In the genomic region with DNA sequence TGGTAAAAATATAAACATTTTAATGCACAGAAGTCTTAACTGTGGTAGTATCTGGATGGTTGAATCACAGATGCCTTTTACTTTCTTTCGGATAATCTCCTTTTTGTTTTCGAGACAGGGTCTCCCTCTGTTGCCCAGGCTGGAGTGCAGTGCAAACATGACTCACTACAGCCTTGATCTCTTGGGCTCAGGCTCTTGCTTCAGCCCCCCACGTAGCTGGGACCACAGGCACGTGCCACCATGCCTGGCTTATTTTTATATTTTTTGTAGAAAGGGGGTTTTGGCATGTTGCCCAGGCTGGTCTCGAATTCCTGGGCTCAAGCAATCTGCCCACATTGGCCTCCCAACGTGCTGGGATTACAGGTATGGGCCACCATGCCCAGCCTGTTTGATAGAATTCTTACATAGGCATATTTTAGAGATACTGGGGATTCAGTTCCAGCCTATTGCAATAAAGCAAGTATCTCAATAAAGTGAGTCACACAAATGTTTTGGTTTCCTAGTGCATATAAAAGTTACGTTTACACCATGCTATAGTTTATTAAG, we compare ENCODE assay signal across 13 cellular contexts. TPM values are rescaled to one million over a fixed set of nuclear protein-coding genes. Genes with fewer than 3 reads are reported as not detected.
A peak's percentile ranks its signal among the peaks of the same experiment; 100 is the strongest.
DNase-seq lines count a peak whose midpoint lies in the region; ATAC-seq, FAIRE-seq and TF ChIP-seq lines count a peak whose summit lies in the region.
"Had no signal": no experiment of that assay in that cellular context is flagged by ENCODE, and none has a peak within 500 bp of the region (broad histone marks: within the 10 kb centered on the region; RNA-seq: fewer than 3 reads in every experiment).

No MANE protein-coding gene starts in this region.

- FAIRE-seq in HepG2 (lab: Jason Lieb, UNC): no peak
- FAIRE-seq: G401.6 had no signal

- TF ChIP-seq RAD21 in HepG2 (CRISPR knock-in tag; IDR thresholded peaks at IDR 0.05): no peak

- POLR2A ChIA-PET in HepG2 (lab: Yijun Ruan, JAX): no interaction called here

- ATAC-seq in HepG2 (peak; percentile 75; the same call in 2 of the 3 replicates), right lobe of liver (no peak), GM21528 (IDR thresholded peaks at IDR 0.05; ENCODE audit: low FRiP score, unreplicated experiment) (no peak)
- ATAC-seq: CD8-positive, alpha-beta T cell had no signal

- H3K79me2 ChIP-seq in HepG2 (ENCODE audit: insufficient read depth, low read length): no peaks in the 10 kb centered on the region

- CTCF ChIA-PET in HepG2 (lab: Yijun Ruan, JAX; ENCODE audit: low intra/inter-chr PET ratio, low total read pairs): no interaction called here

- H3K9ac ChIP-seq in HepG2 (ENCODE audit: insufficient read depth, low read depth, low read length): no peak overlapping the region

- in situ Hi-C loops in HepG2 (cut with HindIII; ENCODE audit: extremely low pct_ligation_motif_present, low pct_unique_long_range_greater_than_20kb): no loop called here

- no TSS peak for BruUV-seq in HepG2 (replicated peaks; lab: Mats Ljungman, UMichigan)

- H2AFZ ChIP-seq in HepG2 (ENCODE audit: low read length): no peak overlapping the region
- H2AFZ ChIP-seq: GM23338 had no signal

- H3K36me3 ChIP-seq in HepG2 (replicated peaks in 1 of 2; ENCODE audit: control insufficient read depth in 1 of 2, insufficient read depth in 2 of 2, low read length in 2 of 2) (no peaks in the 10 kb centered on the region), right lobe of liver (no peaks in the 10 kb centered on the region)

- H3K27me3 ChIP-seq in HepG2 (ENCODE audit: control insufficient read depth in 1 of 2, insufficient read depth in 2 of 2, low read length in 2 of 2) (0 out of 5 replicates have a peak, but pooled peaks cover 0 to 5% of the 10 kb centered on the region in 2 experiments), right lobe of liver (no peaks in the 10 kb centered on the region)

- H3K4me1 ChIP-seq in HepG2 (ENCODE audit: insufficient read depth, low read length) (peaks cover 12% of the 10 kb centered on the region), right lobe of liver (no peaks in the 10 kb centered on the region)

- WGBS in HepG2 (ENCODE audit: low lambda C conversion rate): 7% methylated on average over 7 of the region's 7 CpGs
- WGBS in right lobe of liver (ENCODE audit: insufficient coverage, low coverage, low lambda C conversion rate, missing lambda C conversion rate): 57% methylated on average over 5 of the region's 7 CpGs

- intact Hi-C loops in HepG2 (cut with micrococcal nuclease; ENCODE audit: unreplicated experiment) (no loop called here), right lobe of liver (cut with DNase I) (no loop called here)

- H3K4me2 ChIP-seq in HepG2 (ENCODE audit: low read depth, low read length): no peak overlapping the region
- H3K4me2 ChIP-seq: GM23338 had no signal

- TF ChIP-seq EP300 in HepG2 (IDR thresholded peaks at IDR 0.05; ENCODE audit: low read depth in 2 of 2, low read length in 2 of 2) (no peak), HepG2 (CRISPR knock-in tag; IDR thresholded peaks at IDR 0.05; ENCODE audit: borderline replicate concordance) (no peak)

- no peaks in the 10 kb centered on the region for H4K20me1 ChIP-seq in HepG2 (ENCODE audit: insufficient read depth, low read length)

- DNase-seq in HepG2 (ENCODE audit: low spot score) (peak; percentile 36), right lobe of liver (no peak), HK-2 (ENCODE audit: unreplicated experiment) (peak; percentile 21), RPMI7951 (ENCODE audit: low read depth) (peak; percentile 4), amniotic stem cell (lab: John Stamatoyannopoulos, UW) (no peak), amygdala (lab: John Stamatoyannopoulos, UW) (no peak)
- DNase-seq: CD8-positive, alpha-beta T cell; COR-L47 had no signal

- TF ChIP-seq CTCF in HepG2 (CRISPR knock-in tag; IDR thresholded peaks at IDR 0.05) (no peak), right lobe of liver (IDR thresholded peaks at IDR 0.05) (no peak)

- H3K4me3 ChIP-seq in HepG2 (replicated peaks in 1 of 3; ENCODE audit: insufficient read depth in 1 of 3, low read depth in 2 of 3, low read length in 3 of 3): no peak overlapping the region
- H3K4me3 ChIP-seq in right lobe of liver: no peak overlapping the region
- H3K4me3 ChIP-seq: GM23338 had no signal

- no peak overlapping the region for H3K27ac ChIP-seq in HepG2 (ENCODE audit: extremely low read length, insufficient read depth, low read length)
- no peak overlapping the region for H3K27ac ChIP-seq in right lobe of liver

- no peak for TF ChIP-seq POLR2A in HepG2 (IDR thresholded peaks at IDR 0.05; ENCODE audit: insufficient read depth in 1 of 2, low read depth in 2 of 2, low read length in 2 of 2)
- no peak for TF ChIP-seq POLR2A in right lobe of liver (IDR thresholded peaks at IDR 0.05)

- H3K9me3 ChIP-seq in HepG2 (ENCODE audit: low read length) (no peaks in the 10 kb centered on the region), right lobe of liver (no peaks in the 10 kb centered on the region)

TF ChIP-seq in HepG2, 621 proteins besides CTCF, POLR2A, EP300 and RAD21 (continues in another document):
- TF ChIP-seq RNF2 (conservative IDR thresholded peaks at IDR 0.05; ENCODE audit: low read depth): no peak
- TF ChIP-seq ATF7 (IDR thresholded peaks at IDR 0.05): no peak
- no peak for TF ChIP-seq ATF7 (CRISPR knock-in tag; IDR thresholded peaks at IDR 0.05)
- no peak for TF ChIP-seq FOXC1 (CRISPR knock-in tag; IDR thresholded peaks at IDR 0.05; ENCODE audit: borderline replicate concordance)
- TF ChIP-seq JUND (CRISPR knock-in tag; IDR thresholded peaks at IDR 0.05): peak; percentile 65; the same call in 1 of the 2 replicates
- TF ChIP-seq ZBTB3 (CRISPR knock-in tag; IDR thresholded peaks at IDR 0.05; ENCODE audit: borderline replicate concordance, low read depth): no peak
- no peak for TF ChIP-seq HNRNPK (IDR thresholded peaks at IDR 0.05; ENCODE audit: low read depth, low read length, poor library complexity, severe bottlenecking)
- peak; percentile 40; the same call in 1 of the 2 replicates for TF ChIP-seq HMG20A (CRISPR knock-in tag; IDR thresholded peaks at IDR 0.05; ENCODE audit: borderline replicate concordance)
- TF ChIP-seq, protein P1, sequence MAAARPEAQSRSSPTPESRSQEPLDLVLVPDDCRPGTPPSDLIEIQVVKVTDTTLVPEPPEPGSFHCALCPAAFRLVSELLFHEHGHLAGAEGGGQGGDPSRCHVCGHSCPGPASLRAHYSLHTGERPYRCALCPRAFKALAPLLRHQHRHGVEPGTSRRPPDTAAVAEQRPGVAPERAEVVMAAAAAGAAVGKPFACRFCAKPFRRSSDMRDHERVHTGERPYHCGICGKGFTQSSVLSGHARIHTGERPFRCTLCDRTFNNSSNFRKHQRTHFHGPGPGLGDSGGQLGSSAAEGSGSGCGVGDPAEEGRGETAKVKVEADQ (CRISPR knock-in tag; IDR thresholded peaks at IDR 0.05; ENCODE audit: borderline replicate concordance): no peak
- no peak for TF ChIP-seq ZBTB33 (CRISPR knock-in tag; IDR thresholded peaks at IDR 0.05)
- no peak for TF ChIP-seq ZNF367 (CRISPR knock-in tag; IDR thresholded peaks at IDR 0.05; ENCODE audit: borderline replicate concordance)
- TF ChIP-seq ASH2L (IDR thresholded peaks at IDR 0.05; ENCODE audit: insufficient read length, low read depth, low read length): no peak
- no peak for TF ChIP-seq KDM5A (IDR thresholded peaks at IDR 0.05; ENCODE audit: borderline replicate concordance, low read length)
- no peak for TF ChIP-seq ZBTB1 (CRISPR knock-in tag; IDR thresholded peaks at IDR 0.05; ENCODE audit: borderline replicate concordance)

RNA-seq across cellular contexts. Expression of gene SYT16, which starts 48.9 kb away (rescaled TPM):
- total RNA-seq in HepG2 (2016; rRNA removed; fragmentation: Illumina TruSeq; extraction: Trizol) (0.03 TPM in 1 of 2 replicates, not detected in the other), right lobe of liver (under 1 TPM in 1 of 6 experiments, not detected in 5; 0.02 TPM)
- not detected in 2 replicates for total RNA-seq in HepG2 (2016; cell fraction: cytosol; rRNA removed; fragmentation: Illumina TruSeq; extraction: Trizol; ENCODE audit: low read depth)
- total RNA-seq in HepG2 (2016; cell fraction: insoluble cytoplasmic fraction; rRNA removed; fragmentation: Illumina TruSeq; extraction: Trizol): 0.03 TPM in 1 of 2 replicates, not detected in the other
- not detected in 2 replicates for total RNA-seq in HepG2 (2016; cell fraction: membrane; rRNA removed; fragmentation: Illumina TruSeq; extraction: Trizol)
- total RNA-seq in HepG2 (2016; cell fraction: nucleus; rRNA removed; fragmentation: Illumina TruSeq; extraction: Trizol): not detected in 2 replicates
- not detected in 2 replicates for polyA plus RNA-seq in HepG2 (2011; rRNA removed)
- under 0.01 TPM in 1 of 2 replicates, not detected in the other for polyA plus RNA-seq in HepG2 (2011; cell fraction: cytosol; rRNA removed)
- polyA plus RNA-seq in HepG2 (2011; cell fraction: nucleus; rRNA removed): not detected in 2 replicates
- polyA plus RNA-seq in HepG2 (2012): not detected in 2 replicates
- polyA plus RNA-seq in HepG2 (2016; cell fraction: cytosol; fragmentation: Illumina TruSeq; extraction: Trizol; ENCODE audit: low read depth): not detected in 2 replicates
- not detected in 2 replicates for polyA plus RNA-seq in HepG2 (2016; cell fraction: insoluble cytoplasmic fraction; fragmentation: Illumina TruSeq; extraction: Trizol; ENCODE audit: low read depth)
- not detected in 2 replicates for polyA plus RNA-seq in HepG2 (2016; cell fraction: membrane; fragmentation: Illumina TruSeq; extraction: Trizol; ENCODE audit: low read depth)
- polyA plus RNA-seq in HepG2 (2016; cell fraction: nucleus; fragmentation: Illumina TruSeq; extraction: Trizol; ENCODE audit: insufficient read depth, low read depth): not detected in 2 replicates
- polyA minus RNA-seq in HepG2 (2011; rRNA and poly(A)+ RNA removed; ENCODE audit: low replicate concordance): not detected in 2 replicates
- polyA minus RNA-seq in HepG2 (2011; cell fraction: cytosol; rRNA and poly(A)+ RNA removed): not detected in 2 replicates
- polyA minus RNA-seq in HepG2 (2011; cell fraction: nucleus; rRNA and poly(A)+ RNA removed): under 0.01 TPM in 2 replicates
- under 0.01 TPM in 2 replicates for total RNA-seq in RPMI7951 (2014; rRNA removed; shearing (Covaris generic))
- total RNA-seq: CD8-positive, alpha-beta T cell; HT-29 had no signal
- polyA plus RNA-seq: CD14-positive monocyte had no signal

Comparison
In these comparisons a context has a peak if more than half of its experiments do, and no peak if none do; other contexts are left out.
1. DNase-seq: peak in HepG2 (single experiment), HK-2 (single experiment) and RPMI7951 (single experiment); none in right lobe of liver (0 of 3), amniotic stem cell (single experiment) and amygdala (0 of 56).